In the genomic region with DNA sequence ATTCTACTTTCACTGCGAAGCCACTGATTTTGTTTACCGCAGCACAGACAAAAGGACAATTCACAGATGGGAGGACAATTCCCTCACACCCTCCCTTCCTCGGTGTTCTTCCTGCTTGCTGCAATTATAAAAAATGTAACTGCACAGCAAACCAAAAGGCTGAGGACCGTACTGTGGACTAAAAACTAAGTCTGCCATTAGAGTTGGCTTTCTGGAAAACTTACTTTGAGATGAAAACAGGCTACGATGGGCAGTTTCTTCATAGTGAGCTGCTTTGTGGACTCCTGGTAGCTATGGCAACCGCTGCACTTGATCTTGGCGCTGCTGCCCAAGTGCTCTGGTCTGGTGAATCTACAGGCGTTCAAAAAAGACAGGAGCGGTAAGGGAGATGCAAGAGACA, we compare ENCODE assay signal across 24 cellular contexts. TPM values are rescaled to one million over a fixed set of nuclear protein-coding genes. Genes with fewer than 3 reads are reported as not detected.
A peak's percentile ranks its signal among the peaks of the same experiment; 100 is the strongest.
DNase-seq lines count a peak whose midpoint lies in the region; ATAC-seq, FAIRE-seq and TF ChIP-seq lines count a peak whose summit lies in the region.
"Had no signal": no experiment of that assay in that cellular context is flagged by ENCODE, and none has a peak within 500 bp of the region (broad histone marks: within the 10 kb centered on the region; RNA-seq: fewer than 3 reads in every experiment).

No MANE protein-coding gene starts in this region.

- H3K4me1 ChIP-seq in kidney (ENCODE audit: control insufficient read depth in 1 of 2, insufficient read depth in 1 of 2, low read depth in 1 of 2, low read length in 2 of 2) (peaks cover 0 to 4% of the 10 kb centered on the region in 2 donors), rectal smooth muscle tissue (ENCODE audit: control insufficient read depth, insufficient read depth, low read length) (peaks cover 6% of the 10 kb centered on the region)
- H3K4me1 ChIP-seq: pancreas had no signal

- DNase-seq in D341Med (ENCODE audit: low spot score) (peak; percentile 17), astrocyte of the hippocampus (ENCODE audit: low read depth, low spot score) (peak; percentile 21), kidney (peak; percentile 10), NCI-H1694 treated with DMSO at 0.1 percent for 48 hours (lab: John Stamatoyannopoulos, UW) (no peak), 8988T (no peak)
- no peak for DNase-seq in stimulated activated CD4-positive, alpha-beta T cell treated with anti-CD3 and anti-CD28 coated beads, Interleukin-1b, Interleukin-23, amount 100 ng/mL, for 48 hours
- DNase-seq: activated CD4-positive, alpha-beta T cell treated with anti-CD3 and anti-CD28 coated beads for 4 hours; aorta; CD8-positive, alpha-beta memory T cell; cerebellar nuclear complex; GM23248; left cardiac atrium; mesenchymal stem cell; natural killer cell; NCI-H1092; NCI-H526 treated with DMSO at 0.1 percent for 48 hours; pancreas; RPMI8226; T-helper 17 cell had no signal

- no peak for TF ChIP-seq CTCF in kidney (IDR thresholded peaks at IDR 0.05; ENCODE audit: borderline replicate concordance, extremely low read depth, insufficient read depth)

- H3K36me3 ChIP-seq in kidney (ENCODE audit: control insufficient read depth in 1 of 2, insufficient read depth in 2 of 2, low read length in 2 of 2) (peaks cover 73 to 84% of the 10 kb centered on the region in 2 donors), rectal smooth muscle tissue (ENCODE audit: control insufficient read depth, insufficient read depth, low read length) (peaks cover 66% of the 10 kb centered on the region)

- no peak for ATAC-seq in GM18498 (IDR thresholded peaks at IDR 0.05; ENCODE audit: unreplicated experiment)
- ATAC-seq: left cardiac atrium, natural killer cell, pancreas, T-helper 17 cell had no signal

- H3K9ac ChIP-seq in kidney (ENCODE audit: low read length in 2 of 2) (no peak overlapping the region), rectal smooth muscle tissue (ENCODE audit: low read length) (no peak overlapping the region)
- H3K9ac ChIP-seq: GM23248 had no signal

- H3K27ac ChIP-seq in kidney (ENCODE audit: low read depth in 2 of 2, low read length in 2 of 2) (no peak overlapping the region), rectal smooth muscle tissue (ENCODE audit: low read depth, low read length) (peak overlapping the region; percentile 18)
- H3K27ac ChIP-seq: GM23248, pancreas, SK-N-MC had no signal

- no peaks in the 10 kb centered on the region for H3K9me3 ChIP-seq in kidney (ENCODE audit: control insufficient read depth in 1 of 2, low read length in 2 of 2)
- H3K9me3 ChIP-seq: pancreas had no signal

- intact Hi-C loops in kidney (cut with DNase I), result no loop called here

- no peak overlapping the region for H3K4me3 ChIP-seq in kidney (ENCODE audit: low read length in 2 of 2)
- H3K4me3 ChIP-seq in rectal smooth muscle tissue (ENCODE audit: low read length), result no peak overlapping the region
- H3K4me3 ChIP-seq: GM23248, pancreas, SK-N-MC had no signal

- no peak for FAIRE-seq in kidney (lab: Jason Lieb, UNC)
- FAIRE-seq: GM12892, GM19239, pancreas had no signal

- no peaks in the 10 kb centered on the region for H3K27me3 ChIP-seq in rectal smooth muscle tissue (ENCODE audit: control insufficient read depth, insufficient read depth, low read length)
- H3K27me3 ChIP-seq: pancreas had no signal

RNA-seq across cellular contexts. Expression of gene USP22, which starts 35.2 kb away (rescaled TPM):
- total RNA-seq in kidney, result 176 TPM
- polyA plus RNA-seq in kidney (ENCODE audit: insufficient read depth, low read depth, low replicate concordance), result 47.8 TPM

Comparison
In these comparisons a context has a peak if more than half of its experiments do, and no peak if none do; other contexts are left out.
1. DNase-seq: peak in D341Med (single experiment), astrocyte of the hippocampus (single experiment) and kidney (single experiment); none in NCI-H1694 treated with DMSO at 0.1 percent for 48 hours (single experiment), stimulated activated CD4-positive, alpha-beta T cell treated with anti-CD3 and anti-CD28 coated beads, Interleukin-1b, Interleukin-23, amount 100 ng/mL, for 48 hours (single experiment) and 8988T (single experiment).